9 cellular contexts compared by ENCODE assay signal in the genomic region with DNA sequence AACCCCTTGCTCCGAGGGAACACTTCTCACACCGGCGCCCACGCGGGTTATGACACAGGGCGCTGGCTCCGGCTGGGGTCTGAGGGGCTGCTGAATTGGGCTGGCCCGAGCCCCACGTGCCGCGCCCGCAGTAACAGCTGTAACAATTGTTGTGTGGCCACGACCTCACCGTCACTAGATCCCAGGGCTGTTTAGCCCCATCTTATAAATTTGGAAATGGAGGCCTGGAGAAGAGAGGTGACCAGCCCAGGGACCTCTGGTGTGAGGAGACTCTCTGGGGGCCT. TPM values are rescaled to one million over a fixed set of nuclear protein-coding genes. Genes with fewer than 3 reads are reported as not detected.
DNase-seq lines count a peak whose midpoint lies in the region; ATAC-seq and TF ChIP-seq lines count a peak whose summit lies in the region.
"Had no signal": no experiment of that assay in that cellular context is flagged by ENCODE, and none has a peak within 500 bp of the region (broad histone marks: within the 10 kb centered on the region; RNA-seq: fewer than 3 reads in every experiment).

No MANE protein-coding gene starts in this region.

- TF ChIP-seq POLR2A in right lobe of liver (IDR thresholded peaks at IDR 0.05): no peak

- no peaks in the 10 kb centered on the region for H3K36me3 ChIP-seq in right lobe of liver

- H3K4me1 Mint-ChIP-seq in T-helper 2 cell treated with Interferon-gamma antibody and Interleukin-4, amounts not matched to agents 5 μg/mL and 100 μg/mL, for 36 hours (ENCODE audit: low read depth): peaks cover 4% of the 10 kb centered on the region
- peaks cover 10% of the 10 kb centered on the region for H3K4me1 Mint-ChIP-seq in activated naive CD8-positive, alpha-beta T cell treated with anti-CD3 and anti-CD28 coated beads, Interleukin-2, amount 10 ng/mL, durations not matched to agents 7 days and 5 days
- peaks cover 25% of the 10 kb centered on the region for H3K4me1 Mint-ChIP-seq in stimulated activated memory B cell treated with anti-CD40 and anti-IgM and Interleukin-4, amounts not matched to agents 10 μg/mL and 1 μg/mL and 100 μg/mL, for 72 hours

- no peaks in the 10 kb centered on the region for H3K9me3 ChIP-seq in right lobe of liver

- peak overlapping the region; percentile 45 to 58 (median 46) for H3K4me3 ChIP-seq in right lobe of liver

- POLR2A ChIA-PET in activated naive CD8-positive, alpha-beta T cell treated with anti-CD3 and anti-CD28 coated beads, Interleukin-2, amount 10 ng/mL, durations not matched to agents 7 days and 5 days (lab: Charles Lee): interaction anchor here (0.5 to 0.7 kb wide), 2 partner anchors 64 to 219 kb away, joined by 3 read pairs; no protein-coding TSS in a partner anchor

- TF ChIP-seq CTCF in right lobe of liver (IDR thresholded peaks at IDR 0.05): no peak

- no peaks in the 10 kb centered on the region for H3K36me3 Mint-ChIP-seq in T-helper 2 cell treated with Interferon-gamma antibody and Interleukin-4, amounts not matched to agents 5 μg/mL and 100 μg/mL, for 36 hours (ENCODE audit: low read depth)
- H3K36me3 Mint-ChIP-seq in activated naive CD8-positive, alpha-beta T cell treated with anti-CD3 and anti-CD28 coated beads, Interleukin-2, amount 10 ng/mL, durations not matched to agents 7 days and 5 days: no peaks in the 10 kb centered on the region
- H3K36me3 Mint-ChIP-seq in stimulated activated memory B cell treated with anti-CD40 and anti-IgM and Interleukin-4, amounts not matched to agents 10 μg/mL and 1 μg/mL and 100 μg/mL, for 72 hours: no peaks in the 10 kb centered on the region

- peak overlapping the region; percentile 62 to 84 (median 75) for H3K27ac ChIP-seq in right lobe of liver

- ATAC-seq in activated naive CD8-positive, alpha-beta T cell treated with anti-CD3 and anti-CD28 coated beads, Interleukin-2, amount 10 ng/mL, durations not matched to agents 7 days and 5 days (ENCODE audit: low read depth): no peak
- ATAC-seq in right lobe of liver: no peak
- ATAC-seq in stimulated activated memory B cell treated with anti-CD40 and anti-IgM and Interleukin-4, amounts not matched to agents 10 μg/mL and 1 μg/mL and 100 μg/mL, for 72 hours: no peak
- ATAC-seq in HG03175 (IDR thresholded peaks at IDR 0.05; ENCODE audit: unreplicated experiment): no peak

- H3K27me3 Mint-ChIP-seq in T-helper 2 cell treated with Interferon-gamma antibody and Interleukin-4, amounts not matched to agents 5 μg/mL and 100 μg/mL, for 36 hours (ENCODE audit: low read depth): peaks cover 20% of the 10 kb centered on the region
- H3K27me3 Mint-ChIP-seq in activated naive CD8-positive, alpha-beta T cell treated with anti-CD3 and anti-CD28 coated beads, Interleukin-2, amount 10 ng/mL, durations not matched to agents 7 days and 5 days: peaks cover 11% of the 10 kb centered on the region
- H3K27me3 Mint-ChIP-seq in stimulated activated memory B cell treated with anti-CD40 and anti-IgM and Interleukin-4, amounts not matched to agents 10 μg/mL and 1 μg/mL and 100 μg/mL, for 72 hours: peaks cover 81% of the 10 kb centered on the region

- H3K27ac Mint-ChIP-seq in T-helper 2 cell treated with Interferon-gamma antibody and Interleukin-4, amounts not matched to agents 5 μg/mL and 100 μg/mL, for 36 hours: no peak overlapping the region
- H3K27ac Mint-ChIP-seq in activated naive CD8-positive, alpha-beta T cell treated with anti-CD3 and anti-CD28 coated beads, Interleukin-2, amount 10 ng/mL, durations not matched to agents 7 days and 5 days: no peak overlapping the region
- H3K27ac Mint-ChIP-seq in stimulated activated memory B cell treated with anti-CD40 and anti-IgM and Interleukin-4, amounts not matched to agents 10 μg/mL and 1 μg/mL and 100 μg/mL, for 72 hours: peak overlapping the region; percentile 72

- intact Hi-C loops in right lobe of liver (cut with DNase I): no loop called here

- H3K27me3 ChIP-seq in right lobe of liver: no peaks in the 10 kb centered on the region

- WGBS in right lobe of liver (ENCODE audit: insufficient coverage, low coverage, low lambda C conversion rate, missing lambda C conversion rate): no CpG with 5 or more reads among the region's 14 CpGs

- H3K4me3 Mint-ChIP-seq in T-helper 2 cell treated with Interferon-gamma antibody and Interleukin-4, amounts not matched to agents 5 μg/mL and 100 μg/mL, for 36 hours: peak overlapping the region; percentile 75
- peak overlapping the region; percentile 73 for H3K4me3 Mint-ChIP-seq in activated naive CD8-positive, alpha-beta T cell treated with anti-CD3 and anti-CD28 coated beads, Interleukin-2, amount 10 ng/mL, durations not matched to agents 7 days and 5 days
- H3K4me3 Mint-ChIP-seq in stimulated activated memory B cell treated with anti-CD40 and anti-IgM and Interleukin-4, amounts not matched to agents 10 μg/mL and 1 μg/mL and 100 μg/mL, for 72 hours: peak overlapping the region; percentile 82

- no peaks in the 10 kb centered on the region for H3K9me3 Mint-ChIP-seq in T-helper 2 cell treated with Interferon-gamma antibody and Interleukin-4, amounts not matched to agents 5 μg/mL and 100 μg/mL, for 36 hours
- no peaks in the 10 kb centered on the region for H3K9me3 Mint-ChIP-seq in activated naive CD8-positive, alpha-beta T cell treated with anti-CD3 and anti-CD28 coated beads, Interleukin-2, amount 10 ng/mL, durations not matched to agents 7 days and 5 days
- H3K9me3 Mint-ChIP-seq in stimulated activated memory B cell treated with anti-CD40 and anti-IgM and Interleukin-4, amounts not matched to agents 10 μg/mL and 1 μg/mL and 100 μg/mL, for 72 hours: no peaks in the 10 kb centered on the region

- no peak for DNase-seq in T-helper 2 cell treated with Interferon-gamma antibody and Interleukin-4, amounts not matched to agents 5 μg/mL and 100 μg/mL, for 36 hours (ENCODE audit: low spot score)
- DNase-seq in T-helper 2 cell (no peak), right lobe of liver (no peak), kidney tubule cell (ENCODE audit: low spot score) (no peak), NCI-H69 (lab: John Stamatoyannopoulos, UW) (no peak)
- no peak for DNase-seq in activated naive CD8-positive, alpha-beta T cell treated with anti-CD3 and anti-CD28 coated beads, Interleukin-2, amount 10 ng/mL, durations not matched to agents 7 days and 5 days
- DNase-seq: SHP77 had no signal

- H3K4me1 ChIP-seq in right lobe of liver: peaks cover 0 to 3% (median 0%) of the 10 kb centered on the region in 4 donors

RNA-seq across cellular contexts. Expression of gene EGFL7, which starts 2.0 kb away (rescaled TPM):
- total RNA-seq in activated naive CD8-positive, alpha-beta T cell treated with anti-CD3 and anti-CD28 coated beads, Interleukin-2, amount 10 ng/mL, durations not matched to agents 7 days and 5 days: 1 to 10 TPM in 1 of 2 experiments, under 1 TPM in 1; 1.00 to 1.1 TPM
- 10 to 100 TPM; 26.7 to 54.2 (median 45.8) TPM for total RNA-seq in right lobe of liver

RNA-seq across cellular contexts. Expression of gene AGPAT2, which starts 22.5 kb away (rescaled TPM):
- total RNA-seq in activated naive CD8-positive, alpha-beta T cell treated with anti-CD3 and anti-CD28 coated beads, Interleukin-2, amount 10 ng/mL, durations not matched to agents 7 days and 5 days: 10 to 100 TPM; 21.6 to 24.8 TPM
- total RNA-seq in right lobe of liver: 100 to 1,000 TPM; 117 to 379 (median 184) TPM

RNA-seq across cellular contexts. Expression of gene DIPK1B, which starts 47.6 kb away (rescaled TPM):
- under 1 TPM in 1 of 2 experiments, not detected in 1; 0.11 TPM for total RNA-seq in activated naive CD8-positive, alpha-beta T cell treated with anti-CD3 and anti-CD28 coated beads, Interleukin-2, amount 10 ng/mL, durations not matched to agents 7 days and 5 days
- 1 to 10 TPM; 1.4 to 7.7 (median 5.1) TPM for total RNA-seq in right lobe of liver

Comparison
In these comparisons a context has a peak if more than half of its experiments do, and no peak if none do; other contexts are left out.
1. RNA of gene EGFL7, which starts 2.0 kb away (total RNA-seq): 26.7 to 54.2 TPM in right lobe of liver; 1.00 to 1.1 TPM in activated naive CD8-positive, alpha-beta T cell treated with anti-CD3 and anti-CD28 coated beads, Interleukin-2, amount 10 ng/mL, durations not matched to agents 7 days and 5 days; every median in the first group is over 10 times any median in the second.
2. RNA of gene AGPAT2, which starts 22.5 kb away (total RNA-seq): 117 to 379 TPM in right lobe of liver; 21.6 to 24.8 TPM in activated naive CD8-positive, alpha-beta T cell treated with anti-CD3 and anti-CD28 coated beads, Interleukin-2, amount 10 ng/mL, durations not matched to agents 7 days and 5 days; every median in the first group is over 4 times any median in the second.
3. Peak in every context shown above with its lines, with median percentiles within 50 percentile points of each other: H3K4me3 Mint-ChIP-seq.